ENCODE assay signal across 8 cellular contexts in genomic region chr1:41662061-41662655, GRCh38.
DNase-seq lines count a peak whose midpoint lies in the region; ATAC-seq and TF ChIP-seq lines count a peak whose summit lies in the region.

No MANE protein-coding gene starts in this region.

- no peak overlapping the region for H3K27ac Mint-ChIP-seq in activated B cell treated with CpG ODN at 0.5 μM for 24 hours

- H3K79me2 ChIP-seq in KMS-11 (ENCODE audit: insufficient read depth, low read depth), result 0 out of 2 replicates have a peak, but pooled peaks cover 3% of the 10 kb centered on the region

- no peaks in the 10 kb centered on the region for H3K27me3 Mint-ChIP-seq in activated B cell treated with CpG ODN at 0.5 μM for 24 hours

- peak overlapping the region; percentile 74 for H3K4me3 Mint-ChIP-seq in activated B cell treated with CpG ODN at 0.5 μM for 24 hours

- H4K20me1 ChIP-seq in KMS-11 (ENCODE audit: insufficient read depth), result no peaks in the 10 kb centered on the region

- H3K27ac ChIP-seq in KMS-11 (no peak overlapping the region), layer of hippocampus (ENCODE audit: low read depth, low read length) (peak overlapping the region; percentile 71)

- peak overlapping the region; percentile 79; the same call in 1 of the 2 replicates for H3K4me2 ChIP-seq in KMS-11

- peak; percentile 83 for DNase-seq in DMS53 (lab: John Stamatoyannopoulos, UW)
- peak; percentile 68 for DNase-seq in activated B cell treated with CpG ODN at 0.5 μM for 24 hours
- DNase-seq in central memory CD4-positive, alpha-beta T cell, result peak; percentile 73
- peak; percentile 67 to 69 for DNase-seq in stimulated activated CD4-positive, alpha-beta T cell treated with anti-CD3 and anti-CD28 coated beads, Interleukin-2, amount 100 ng/mL, for 48 hours
- no peak for DNase-seq in middle frontal gyrus (ENCODE audit: extremely low spot score, low spot score)

- no peaks in the 10 kb centered on the region for H3K9me3 Mint-ChIP-seq in activated B cell treated with CpG ODN at 0.5 μM for 24 hours

- CTCF ChIA-PET in activated B cell treated with CpG ODN at 0.5 μM for 24 hours (lab: Charles Lee), result interaction anchor here (1.6 kb wide), 1 partner anchor 12 kb away, joined by 3 read pairs; no protein-coding TSS in a partner anchor

- H3K27me3 ChIP-seq in KMS-11 (ENCODE audit: insufficient read depth, low read depth), result peaks cover 6% of the 10 kb centered on the region; the same call in 1 of the 2 replicates
- no peaks in the 10 kb centered on the region for H3K27me3 ChIP-seq in layer of hippocampus (ENCODE audit: control insufficient read depth, insufficient read depth, low read length)

- peaks cover 78% of the 10 kb centered on the region for H3K4me1 Mint-ChIP-seq in activated B cell treated with CpG ODN at 0.5 μM for 24 hours

- H3K36me3 ChIP-seq in KMS-11 (ENCODE audit: insufficient read depth), result no peaks in the 10 kb centered on the region

- intact Hi-C loops in activated B cell treated with CpG ODN at 0.5 μM for 24 hours (cut with micrococcal nuclease), result loop anchor here (1.0 to 5.0 kb wide), 7 partner anchors 11 to 373 kb away; no protein-coding TSS in a partner anchor

- POLR2A ChIA-PET in activated B cell treated with CpG ODN at 0.5 μM for 24 hours (lab: Charles Lee), result interaction anchor here (0.6 to 4.4 kb wide), 5 partner anchors 11 to 796 kb away, joined by 3 to 40 read pairs (median 7); no protein-coding TSS in a partner anchor

- ATAC-seq in GM21515 (IDR thresholded peaks at IDR 0.05; ENCODE audit: unreplicated experiment) (peak; percentile 53), activated B cell treated with CpG ODN at 0.5 μM for 24 hours (ENCODE audit: low read depth) (peak; percentile 78)

- H2AFZ ChIP-seq in KMS-11 (ENCODE audit: low read depth), result peak overlapping the region; percentile 66; the same call in 1 of the 2 replicates

- H3K4me3 ChIP-seq in KMS-11 (IDR thresholded peaks at IDR 0.05; ENCODE audit: insufficient read depth, low read depth, low read length), result no peak overlapping the region

- no peaks in the 10 kb centered on the region for H3K36me3 Mint-ChIP-seq in activated B cell treated with CpG ODN at 0.5 μM for 24 hours (ENCODE audit: low read depth)

- H3K4me1 ChIP-seq in KMS-11 (ENCODE audit: low read depth, poor library complexity, severe bottlenecking), result peaks cover 55% of the 10 kb centered on the region

- H3K9ac ChIP-seq in KMS-11, result peak overlapping the region; percentile 49; the same call in 1 of the 2 replicates

- TF ChIP-seq CTCF in KMS-11 (conservative IDR thresholded peaks at IDR 0.05; ENCODE audit: low read depth, low read length) (no peak), activated B cell treated with CpG ODN at 0.5 μM for 24 hours (IDR thresholded peaks at IDR 0.05) (no peak)
